15 cellular contexts compared by ENCODE assay signal in genomic region chr17:28864991-28865849, GRCh38. TPM values are rescaled to one million over a fixed set of nuclear protein-coding genes. Genes with fewer than 3 reads are reported as not detected.
DNase-seq lines count a peak whose midpoint lies in the region; ATAC-seq and TF ChIP-seq lines count a peak whose summit lies in the region.
"Had no signal": no experiment of that assay in that cellular context is flagged by ENCODE, and none has a peak within 500 bp of the region (broad histone marks: within the 10 kb centered on the region; RNA-seq: fewer than 3 reads in every experiment).

No MANE protein-coding gene starts in this region.

- H3K4me1 Mint-ChIP-seq in endothelial cell (ENCODE audit: unreplicated experiment), result peaks cover 20% of the 10 kb centered on the region
- peaks cover 10 to 14% (median 11%) of the 10 kb centered on the region in 3 donors for H3K4me1 Mint-ChIP-seq in naive B cell

- no peak for TF ChIP-seq POLR2A in prostate gland (IDR thresholded peaks at IDR 0.05)

- WGBS in prostate gland, result 86% methylated on average over 11 of the region's 11 CpGs

- no peaks in the 10 kb centered on the region for H3K27me3 ChIP-seq in DOHH2 (ENCODE audit: control insufficient read depth, low read length)
- H3K27me3 ChIP-seq in OCI-LY3 (ENCODE audit: low read depth, low read length), result no peaks in the 10 kb centered on the region
- H3K27me3 ChIP-seq in prostate gland (replicated peaks; ENCODE audit: insufficient read depth), result no peaks in the 10 kb centered on the region
- H3K27me3 ChIP-seq: uterus had no signal

- peak; percentile 18 for DNase-seq in endothelial cell (ENCODE audit: low spot score)
- DNase-seq in naive B cell, result no peak
- no peak for DNase-seq in H4 (ENCODE audit: low spot score)
- no peak for DNase-seq in prostate gland (ENCODE audit: low spot score)
- DNase-seq: DND-41, mesenchymal stem cell, NCI-H2081 treated with DMSO at 0.1 percent for 48 hours, NCI-H774, psoas muscle, uterus had no signal

- ATAC-seq in naive B cell (ENCODE audit: low read depth in 2 of 2) (no peak), HG02973 (IDR thresholded peaks at IDR 0.05; ENCODE audit: unreplicated experiment) (no peak), GM21717 (IDR thresholded peaks at IDR 0.05; ENCODE audit: unreplicated experiment) (no peak)
- ATAC-seq: psoas muscle had no signal

- H3K9me3 Mint-ChIP-seq in endothelial cell (ENCODE audit: unreplicated experiment) (no peaks in the 10 kb centered on the region), naive B cell (no peaks in the 10 kb centered on the region)

- H3K4me3 Mint-ChIP-seq in endothelial cell (ENCODE audit: unreplicated experiment) (no peak overlapping the region), naive B cell (peak overlapping the region in 5 of 8 donors; percentile 5 to 82 (median 28))

- peaks cover 11% of the 10 kb centered on the region for H3K36me3 Mint-ChIP-seq in endothelial cell (ENCODE audit: low read depth, unreplicated experiment)
- H3K36me3 Mint-ChIP-seq in naive B cell, result no peaks in the 10 kb centered on the region

- H2AFZ ChIP-seq in OCI-LY3 (ENCODE audit: low read depth, low read length), result peak overlapping the region; percentile 75; the same call in 1 of the 2 replicates

- intact Hi-C loops in prostate gland (cut with DNase I), result no loop called here

- H3K4me1 ChIP-seq in DOHH2 (ENCODE audit: control insufficient read depth, low read length) (peaks cover 19% of the 10 kb centered on the region), OCI-LY3 (ENCODE audit: low read length) (peaks cover 22% of the 10 kb centered on the region), prostate gland (replicated peaks) (no peaks in the 10 kb centered on the region)
- H3K4me1 ChIP-seq: psoas muscle, uterus had no signal

- TF ChIP-seq CTCF in DOHH2 (IDR thresholded peaks at IDR 0.05; ENCODE audit: low read depth, low read length, poor library complexity, severe bottlenecking), result no peak
- no peak for TF ChIP-seq CTCF in OCI-LY3 (IDR thresholded peaks at IDR 0.05; ENCODE audit: low read depth, low read length)
- TF ChIP-seq CTCF in endothelial cell (IDR thresholded peaks at IDR 0.05; ENCODE audit: unreplicated experiment), result no peak
- TF ChIP-seq CTCF in prostate gland (IDR thresholded peaks at IDR 0.05), result no peak

- H3K9me3 ChIP-seq in DOHH2 (ENCODE audit: control insufficient read depth, insufficient read depth, low read length) (no peaks in the 10 kb centered on the region), OCI-LY3 (ENCODE audit: insufficient read depth, low read length) (no peaks in the 10 kb centered on the region), prostate gland (no peaks in the 10 kb centered on the region)
- H3K9me3 ChIP-seq: psoas muscle, uterus had no signal

- peak overlapping the region; percentile 51 for H3K27ac ChIP-seq in DOHH2 (ENCODE audit: low read depth, low read length)
- H3K27ac ChIP-seq in OCI-LY3 (ENCODE audit: low read length), result peak overlapping the region; percentile 8; the same call in 1 of the 2 replicates
- H3K27ac ChIP-seq in prostate gland, result no peak overlapping the region
- H3K27ac ChIP-seq: psoas muscle, SK-N-MC, uterus had no signal

- H4K20me1 ChIP-seq in DOHH2 (ENCODE audit: control insufficient read depth, insufficient read depth, low read depth, low read length) (no peaks in the 10 kb centered on the region), OCI-LY3 (ENCODE audit: insufficient read depth, low read length) (no peaks in the 10 kb centered on the region)

- H3K27ac Mint-ChIP-seq in endothelial cell (ENCODE audit: unreplicated experiment), result peak overlapping the region; percentile 93
- H3K27ac Mint-ChIP-seq in naive B cell, result peak overlapping the region in 4 of 6 donors; percentile 28 to 82 (median 68)

- H3K36me3 ChIP-seq in DOHH2 (ENCODE audit: control insufficient read depth, low read length), result peaks cover 9% of the 10 kb centered on the region
- peaks cover 5% of the 10 kb centered on the region for H3K36me3 ChIP-seq in OCI-LY3 (replicated peaks; ENCODE audit: low read depth, low read length)
- peaks cover 0 to 3% of the 10 kb centered on the region in 2 donors for H3K36me3 ChIP-seq in prostate gland
- H3K36me3 ChIP-seq: uterus had no signal

- H3K79me2 ChIP-seq in DOHH2 (ENCODE audit: control insufficient read depth, low read length), result no peaks in the 10 kb centered on the region
- no peaks in the 10 kb centered on the region for H3K79me2 ChIP-seq in OCI-LY3 (ENCODE audit: low read length)

- H3K9me2 ChIP-seq in DOHH2 (replicated peaks; ENCODE audit: control insufficient read depth, low read length), result no peaks in the 10 kb centered on the region

- H3K4me3 ChIP-seq in DOHH2 (ENCODE audit: low read length) (peak overlapping the region; percentile 43), OCI-LY3 (ENCODE audit: low read length) (no peak overlapping the region), prostate gland (no peak overlapping the region)
- H3K4me3 ChIP-seq: psoas muscle, SK-N-MC, uterus had no signal

- no peaks in the 10 kb centered on the region for H3K27me3 Mint-ChIP-seq in endothelial cell (ENCODE audit: unreplicated experiment)
- H3K27me3 Mint-ChIP-seq in naive B cell, result no peaks in the 10 kb centered on the region

- H3K4me2 ChIP-seq in DOHH2 (ENCODE audit: low read length), result peak overlapping the region; percentile 62
- peak overlapping the region; percentile 37 for H3K4me2 ChIP-seq in OCI-LY3 (ENCODE audit: low read length)

- H3F3A ChIP-seq in DOHH2 (ENCODE audit: control insufficient read depth, insufficient read depth), result no peaks in the 10 kb centered on the region

- peak overlapping the region; percentile 32; the same call in 1 of the 2 replicates for H3K9ac ChIP-seq in OCI-LY3 (ENCODE audit: low read length)

RNA-seq across cellular contexts. Expression of gene ERAL1, which starts 10.4 kb away (rescaled TPM):
- 61.1 TPM for total RNA-seq in endothelial cell (ENCODE audit: unreplicated experiment)
- 10 to 100 TPM; 37.0 to 50.3 (median 46.2) TPM for polyA plus RNA-seq in naive B cell (ENCODE audit: low read depth in 6 of 6)
- 23.4 and 37.5 TPM in 2 replicates for total RNA-seq in H4 (2014; rRNA removed; shearing (Covaris generic))
- 10 to 100 TPM; 49.9 to 70.8 TPM for total RNA-seq in prostate gland

RNA-seq across cellular contexts. Expression of gene FAM222B, which starts 22.6 kb away (rescaled TPM):
- total RNA-seq in endothelial cell (ENCODE audit: unreplicated experiment) (69.9 TPM), prostate gland (10 to 100 TPM; 14.9 to 48.9 TPM)
- 10 to 100 TPM in 2 of 6 donors, 1 to 10 TPM in 4; 6.6 to 19.4 (median 8.2) TPM for polyA plus RNA-seq in naive B cell (ENCODE audit: low read depth in 6 of 6)
- 3.6 and 4.1 TPM in 2 replicates for total RNA-seq in H4 (2014; rRNA removed; shearing (Covaris generic))

RNA-seq across cellular contexts. Expression of gene FLOT2, which starts 32.3 kb away (rescaled TPM):
- total RNA-seq in endothelial cell (ENCODE audit: unreplicated experiment) (156 TPM), prostate gland (100 to 1,000 TPM in 1 of 2 donors, 10 to 100 TPM in 1; 82.9 to 121 TPM)
- polyA plus RNA-seq in naive B cell (ENCODE audit: low read depth in 6 of 6), result 100 to 1,000 TPM; 431 to 655 (median 460) TPM
- 15.5 and 21.3 TPM in 2 replicates for total RNA-seq in H4 (2014; rRNA removed; shearing (Covaris generic))

RNA-seq across cellular contexts. Expression of gene DHRS13, which starts 37.7 kb away (rescaled TPM):
- total RNA-seq in endothelial cell (ENCODE audit: unreplicated experiment) (8.2 TPM), prostate gland (10 to 100 TPM; 36.8 to 61.3 TPM)
- 10 to 100 TPM in 5 of 6 donors, 1 to 10 TPM in 1; 9.4 to 17.3 (median 11.5) TPM for polyA plus RNA-seq in naive B cell (ENCODE audit: low read depth in 6 of 6)
- 12.3 and 16.1 TPM in 2 replicates for total RNA-seq in H4 (2014; rRNA removed; shearing (Covaris generic))

Comparison
In these comparisons a context has a peak if more than half of its experiments do, and no peak if none do; other contexts are left out.
1. H3K27ac ChIP-seq: peak in DOHH2 (single experiment) and OCI-LY3 (single experiment); none in prostate gland (0 of 2).